ENCODE assay signal across 13 cellular contexts in genomic region chr6:16985484-16986284, GRCh38.
A peak's percentile ranks its signal among the peaks of the same experiment; 100 is the strongest.
DNase-seq lines count a peak whose midpoint lies in the region; ATAC-seq lines count a peak whose summit lies in the region.
"Had no signal": no experiment of that assay in that cellular context is flagged by ENCODE, and none has a peak within 500 bp of the region (broad histone marks: within the 10 kb centered on the region; RNA-seq: fewer than 3 reads in every experiment).

No MANE protein-coding gene starts in this region.

- peaks cover 41% of the 10 kb centered on the region for H3K27me3 Mint-ChIP-seq in activated CD8-positive, alpha-beta memory T cell treated with anti-CD3 and anti-CD28 coated beads, Interleukin-2, amount 10 ng/mL, durations not matched to agents 7 days and 5 days

- peak overlapping the region; percentile 7 for H3K27ac ChIP-seq in epithelial cell of prostate

- CTCF ChIA-PET in activated CD8-positive, alpha-beta memory T cell treated with anti-CD3 and anti-CD28 coated beads, Interleukin-2, amount 10 ng/mL, durations not matched to agents 7 days and 5 days (lab: Charles Lee), result no interaction called here

- H3K9me3 Mint-ChIP-seq in activated CD8-positive, alpha-beta memory T cell treated with anti-CD3 and anti-CD28 coated beads, Interleukin-2, amount 10 ng/mL, durations not matched to agents 7 days and 5 days (ENCODE audit: low read depth), result peaks cover 6% of the 10 kb centered on the region

- H3K36me3 Mint-ChIP-seq in activated CD8-positive, alpha-beta memory T cell treated with anti-CD3 and anti-CD28 coated beads, Interleukin-2, amount 10 ng/mL, durations not matched to agents 7 days and 5 days, result no peaks in the 10 kb centered on the region

- DNase-seq in AG08396 (ENCODE audit: low spot score) (peak; percentile 48), RPMI7951 (ENCODE audit: low read depth) (peak; percentile 97), epithelial cell of prostate (ENCODE audit: low read depth, low spot score) (peak; percentile 22), myocyte (ENCODE audit: low read depth) (peak; percentile 94), SHP77 treated with DMSO at 0.1 percent for 48 hours (lab: John Stamatoyannopoulos, UW) (no peak)
- no peak for DNase-seq in activated CD8-positive, alpha-beta memory T cell treated with anti-CD3 and anti-CD28 coated beads, Interleukin-2, amount 10 ng/mL, durations not matched to agents 7 days and 5 days
- DNase-seq: activated T-cell treated with anti-CD3 and anti-CD28 coated beads, Interleukin-2, amount 50 U/mL, for 72 hours; AML-193; effector memory CD8-positive, alpha-beta T cell; NCI-H2107 had no signal

- no peak overlapping the region for H3K4me3 Mint-ChIP-seq in activated CD8-positive, alpha-beta memory T cell treated with anti-CD3 and anti-CD28 coated beads, Interleukin-2, amount 10 ng/mL, durations not matched to agents 7 days and 5 days
- H3K4me3 Mint-ChIP-seq: activated T-cell treated with anti-CD3 and anti-CD28 coated beads, Interleukin-2, amount 50 U/mL, for 72 hours; effector memory CD8-positive, alpha-beta T cell; memory B cell had no signal

- H3K27ac Mint-ChIP-seq in activated CD8-positive, alpha-beta memory T cell treated with anti-CD3 and anti-CD28 coated beads, Interleukin-2, amount 10 ng/mL, durations not matched to agents 7 days and 5 days, result no peak overlapping the region
- H3K27ac Mint-ChIP-seq: activated T-cell treated with anti-CD3 and anti-CD28 coated beads, Interleukin-2, amount 50 U/mL, for 72 hours; effector memory CD8-positive, alpha-beta T cell; memory B cell had no signal

- no peaks in the 10 kb centered on the region for H3K4me1 Mint-ChIP-seq in activated CD8-positive, alpha-beta memory T cell treated with anti-CD3 and anti-CD28 coated beads, Interleukin-2, amount 10 ng/mL, durations not matched to agents 7 days and 5 days
- H3K4me1 Mint-ChIP-seq: memory B cell had no signal

- ATAC-seq in GM18870 (IDR thresholded peaks at IDR 0.05; ENCODE audit: unreplicated experiment) (no peak), HG02885 (IDR thresholded peaks at IDR 0.05; ENCODE audit: poor library complexity, unreplicated experiment) (no peak)
- no peak for ATAC-seq in activated CD8-positive, alpha-beta memory T cell treated with anti-CD3 and anti-CD28 coated beads, Interleukin-2, amount 10 ng/mL, durations not matched to agents 7 days and 5 days
- ATAC-seq: activated T-cell treated with anti-CD3 and anti-CD28 coated beads, Interleukin-2, amount 50 U/mL, for 72 hours; effector memory CD8-positive, alpha-beta T cell had no signal

Comparison
In these comparisons a context has a peak if more than half of its experiments do, and no peak if none do; other contexts are left out.
1. DNase-seq: peak in AG08396 (single experiment), RPMI7951 (single experiment), epithelial cell of prostate (single experiment) and myocyte (single experiment); none in SHP77 treated with DMSO at 0.1 percent for 48 hours (single experiment) and activated CD8-positive, alpha-beta memory T cell treated with anti-CD3 and anti-CD28 coated beads, Interleukin-2, amount 10 ng/mL, durations not matched to agents 7 days and 5 days (single experiment).